ENCODE assay signal across 21 cellular contexts in the genomic region with DNA sequence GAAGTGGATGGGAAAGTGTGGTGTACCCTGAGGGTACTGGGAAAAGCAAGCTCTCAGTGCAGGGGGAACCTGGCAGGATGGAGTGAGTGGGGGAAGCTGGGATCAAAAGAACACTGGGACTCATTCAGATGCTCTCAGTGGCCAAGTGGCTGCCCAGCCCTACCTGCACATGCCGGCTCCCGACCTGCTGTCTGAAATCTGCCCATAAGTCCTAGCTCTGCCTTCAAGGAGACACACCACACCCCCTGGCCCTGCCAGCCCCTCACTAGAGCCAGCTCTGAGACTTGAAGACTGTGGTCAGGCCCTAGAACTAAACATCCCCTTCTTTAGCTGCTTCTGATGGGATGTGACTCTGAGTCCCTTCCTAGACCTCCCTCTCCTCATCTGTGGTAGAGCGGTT. TPM values are rescaled to one million over a fixed set of nuclear protein-coding genes. Genes with fewer than 3 reads are reported as not detected.
DNase-seq lines count a peak whose midpoint lies in the region; ATAC-seq and TF ChIP-seq lines count a peak whose summit lies in the region.
"Had no signal": no experiment of that assay in that cellular context is flagged by ENCODE, and none has a peak within 500 bp of the region (broad histone marks: within the 10 kb centered on the region; RNA-seq: fewer than 3 reads in every experiment).

No MANE protein-coding gene starts in this region.

- H3K27me3 Mint-ChIP-seq in osteocyte (ENCODE audit: unreplicated experiment), result peaks cover 7% of the 10 kb centered on the region

- H3K4me1 Mint-ChIP-seq in osteocyte (ENCODE audit: unreplicated experiment), result peaks cover 9% of the 10 kb centered on the region

- H2AK5ac ChIP-seq in mesenchymal stem cell (ENCODE audit: low read length, severe bottlenecking), result no peak overlapping the region

- no peak overlapping the region for H3K4ac ChIP-seq in mesenchymal stem cell (ENCODE audit: low read depth in 1 of 2, low read length in 2 of 2)

- no peaks in the 10 kb centered on the region for H3F3A ChIP-seq in SK-N-SH (replicated peaks; ENCODE audit: insufficient read depth)

- no peak for TF ChIP-seq RAD21 in SK-N-SH (IDR thresholded peaks at IDR 0.05; ENCODE audit: low read length)

- H3K4me3 Mint-ChIP-seq in osteocyte (ENCODE audit: unreplicated experiment), result peak overlapping the region; percentile 26
- H3K4me3 Mint-ChIP-seq: CD8-positive, alpha-beta T cell had no signal

- no peak overlapping the region for H3K27ac Mint-ChIP-seq in osteocyte (ENCODE audit: unreplicated experiment)
- H3K27ac Mint-ChIP-seq: CD8-positive, alpha-beta T cell; IgD-negative memory B cell had no signal

- CTCF ChIA-PET in SK-N-SH (lab: Yijun Ruan, JAX), result interaction anchor here (0.8 to 3.6 kb wide), 6 partner anchors 10 to 187 kb away, joined by 3 to 19 read pairs (median 6); a partner anchor contains a TSS

- H2BK5ac ChIP-seq in mesenchymal stem cell (ENCODE audit: low read depth, low read length, poor library complexity, severe bottlenecking), result no peak overlapping the region

- no peak overlapping the region for H3K9ac ChIP-seq in SK-N-SH
- H3K9ac ChIP-seq in mesenchymal stem cell (ENCODE audit: low read length), result no peak overlapping the region

- no peak for ATAC-seq in SK-N-SH treated with all-trans-retinoic acid at 6 μM for 48 hours
- no peak for ATAC-seq in HG03439 (IDR thresholded peaks at IDR 0.05; ENCODE audit: unreplicated experiment)
- no peak for ATAC-seq in GM18519 (IDR thresholded peaks at IDR 0.05; ENCODE audit: low FRiP score, unreplicated experiment)
- ATAC-seq: CD8-positive, alpha-beta T cell; HCT116; Panc1 had no signal

- no peak overlapping the region for H3K23ac ChIP-seq in mesenchymal stem cell (ENCODE audit: low read length in 2 of 2)

- H3K14ac ChIP-seq in mesenchymal stem cell (ENCODE audit: low read length in 2 of 2), result no peak overlapping the region

- no peak overlapping the region for H3K18ac ChIP-seq in mesenchymal stem cell (ENCODE audit: low read depth in 1 of 2, low read length in 2 of 2)

- H3K9me2 ChIP-seq in SK-N-SH, result no peaks in the 10 kb centered on the region

- no peak overlapping the region for H3K27ac ChIP-seq in SK-N-SH (ENCODE audit: low read depth in 2 of 2, low read length in 1 of 2)
- no peak overlapping the region for H3K27ac ChIP-seq in mesenchymal stem cell (ENCODE audit: low read length, poor library complexity, severe bottlenecking)

- TF ChIP-seq CTCF in SK-N-SH (IDR thresholded peaks at IDR 0.05) (no peak), osteocyte (IDR thresholded peaks at IDR 0.05) (no peak)

- H2BK12ac ChIP-seq in mesenchymal stem cell (ENCODE audit: low read length in 2 of 2), result no peak overlapping the region

- H3K79me2 ChIP-seq in SK-N-SH (ENCODE audit: insufficient read depth), result no peaks in the 10 kb centered on the region

- 100% methylated on average over 1 of the region's 3 CpGs for WGBS in SK-N-SH (ENCODE audit: low lambda C conversion rate)
- WGBS in mesenchymal stem cell, result 91% methylated on average over 3 of the region's 3 CpGs

- H3K36me3 ChIP-seq in SK-N-SH (replicated peaks in 1 of 2; ENCODE audit: control insufficient read depth in 1 of 2, insufficient read depth in 2 of 2, low read length in 1 of 2), result no peaks in the 10 kb centered on the region
- peaks cover 0 to 3% of the 10 kb centered on the region in 2 experiments for H3K36me3 ChIP-seq in mesenchymal stem cell (ENCODE audit: control insufficient read depth in 1 of 2, insufficient read depth in 2 of 2, low read depth in 1 of 2, low read length in 2 of 2)

- POLR2A ChIA-PET in SK-N-SH (lab: Yijun Ruan, JAX), result no interaction called here

- H4K20me1 ChIP-seq in SK-N-SH (ENCODE audit: insufficient read depth), result no peaks in the 10 kb centered on the region

- H3K9me3 ChIP-seq in SK-N-SH (no peaks in the 10 kb centered on the region), mesenchymal stem cell (ENCODE audit: control insufficient read depth, low read length) (no peaks in the 10 kb centered on the region)

- H3K4me1 ChIP-seq in SK-N-SH (ENCODE audit: control insufficient read depth in 1 of 2, insufficient read depth in 2 of 2, low read depth in 1 of 2, low read length in 1 of 2) (peaks cover 0 to 11% of the 10 kb centered on the region in 2 experiments; a peak in 1 of 4 replicates), mesenchymal stem cell (ENCODE audit: control insufficient read depth, insufficient read depth, low read depth, low read length) (peaks cover 12% of the 10 kb centered on the region)

- no peaks in the 10 kb centered on the region for H3K36me3 Mint-ChIP-seq in osteocyte (ENCODE audit: unreplicated experiment)
- H3K36me3 Mint-ChIP-seq: CD8-positive, alpha-beta T cell had no signal

- H4K91ac ChIP-seq in mesenchymal stem cell (ENCODE audit: low read length), result peak overlapping the region; percentile 61

- DNase-seq in SK-N-SH, result peak; percentile 10
- no peak for DNase-seq in mesenchymal stem cell
- DNase-seq in osteocyte (ENCODE audit: extremely low spot score, unreplicated experiment), result no peak
- no peak for DNase-seq in NCI-H146 (lab: John Stamatoyannopoulos, UW)
- no peak for DNase-seq in activated T-cell treated with anti-CD3 and anti-CD28 coated beads, Interleukin-2, amount 50 U/mL, for 1 hour
- DNase-seq: 8988T; AML-193; C1 segment of cervical spinal cord; CD8-positive, alpha-beta T cell; GOT3; MV-4-11; NCI-H1694 treated with DMSO at 0.1 percent for 48 hours; NCI-H2081 treated with DMSO at 0.1 percent for 48 hours; NCI-H524 treated with DMSO at 0.1 percent for 48 hours had no signal

- no peak for TF ChIP-seq EP300 in SK-N-SH (IDR thresholded peaks at IDR 0.05; ENCODE audit: borderline replicate concordance in 1 of 2, low read depth in 1 of 2, low read length in 1 of 2)

- H3K4me2 ChIP-seq in SK-N-SH (no peak overlapping the region), mesenchymal stem cell (ENCODE audit: low read length, poor library complexity, severe bottlenecking) (no peak overlapping the region)

- H3K4me3 ChIP-seq in SK-N-SH (ENCODE audit: low read depth in 2 of 2, low read length in 1 of 2) (no peak overlapping the region), mesenchymal stem cell (ENCODE audit: insufficient read depth in 1 of 2, low read depth in 1 of 2, low read length in 2 of 2) (no peak overlapping the region)

- H3K79me1 ChIP-seq in mesenchymal stem cell (replicated peaks; ENCODE audit: low read length, poor library complexity, severe bottlenecking), result no peaks in the 10 kb centered on the region

- no peaks in the 10 kb centered on the region for H3K9me3 Mint-ChIP-seq in osteocyte (ENCODE audit: unreplicated experiment)
- H3K9me3 Mint-ChIP-seq: CD8-positive, alpha-beta T cell had no signal

- H3K27me3 ChIP-seq in SK-N-SH (ENCODE audit: insufficient read depth) (peaks cover 7% of the 10 kb centered on the region; the same call in 1 of the 2 replicates), mesenchymal stem cell (ENCODE audit: control insufficient read depth in 1 of 2, insufficient read depth in 1 of 2, low read length in 2 of 2) (peaks cover 0 to 14% of the 10 kb centered on the region in 2 experiments)

- no peak overlapping the region for H2AFZ ChIP-seq in SK-N-SH (ENCODE audit: low read depth)
- H2AFZ ChIP-seq in mesenchymal stem cell (ENCODE audit: low read depth, low read length), result no peak overlapping the region

- H2BK15ac ChIP-seq in mesenchymal stem cell (ENCODE audit: low read depth, poor library complexity, severe bottlenecking), result no peak overlapping the region

- no peak overlapping the region for H2BK120ac ChIP-seq in mesenchymal stem cell (ENCODE audit: low read depth, low read length)

- H4K8ac ChIP-seq in mesenchymal stem cell (ENCODE audit: low read length), result no peak overlapping the region

TF ChIP-seq in SK-N-SH treated with all-trans-retinoic acid at 6 μM for 48 hours, 23 proteins besides CTCF, POLR2A, EP300 and RAD21 (continues in another document):
- no peak for TF ChIP-seq ZNF8 (CRISPR knock-in tag; IDR thresholded peaks at IDR 0.05)
- TF ChIP-seq, protein P1, sequence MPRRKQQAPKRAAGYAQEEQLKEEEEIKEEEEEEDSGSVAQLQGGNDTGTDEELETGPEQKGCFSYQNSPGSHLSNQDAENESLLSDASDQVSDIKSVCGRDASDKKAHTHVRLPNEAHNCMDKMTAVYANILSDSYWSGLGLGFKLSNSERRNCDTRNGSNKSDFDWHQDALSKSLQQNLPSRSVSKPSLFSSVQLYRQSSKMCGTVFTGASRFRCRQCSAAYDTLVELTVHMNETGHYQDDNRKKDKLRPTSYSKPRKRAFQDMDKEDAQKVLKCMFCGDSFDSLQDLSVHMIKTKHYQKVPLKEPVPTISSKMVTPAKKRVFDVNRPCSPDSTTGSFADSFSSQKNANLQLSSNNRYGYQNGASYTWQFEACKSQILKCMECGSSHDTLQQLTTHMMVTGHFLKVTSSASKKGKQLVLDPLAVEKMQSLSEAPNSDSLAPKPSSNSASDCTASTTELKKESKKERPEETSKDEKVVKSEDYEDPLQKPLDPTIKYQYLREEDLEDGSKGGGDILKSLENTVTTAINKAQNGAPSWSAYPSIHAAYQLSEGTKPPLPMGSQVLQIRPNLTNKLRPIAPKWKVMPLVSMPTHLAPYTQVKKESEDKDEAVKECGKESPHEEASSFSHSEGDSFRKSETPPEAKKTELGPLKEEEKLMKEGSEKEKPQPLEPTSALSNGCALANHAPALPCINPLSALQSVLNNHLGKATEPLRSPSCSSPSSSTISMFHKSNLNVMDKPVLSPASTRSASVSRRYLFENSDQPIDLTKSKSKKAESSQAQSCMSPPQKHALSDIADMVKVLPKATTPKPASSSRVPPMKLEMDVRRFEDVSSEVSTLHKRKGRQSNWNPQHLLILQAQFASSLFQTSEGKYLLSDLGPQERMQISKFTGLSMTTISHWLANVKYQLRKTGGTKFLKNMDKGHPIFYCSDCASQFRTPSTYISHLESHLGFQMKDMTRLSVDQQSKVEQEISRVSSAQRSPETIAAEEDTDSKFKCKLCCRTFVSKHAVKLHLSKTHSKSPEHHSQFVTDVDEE (CRISPR knock-in tag; IDR thresholded peaks at IDR 0.05), result no peak
- no peak for TF ChIP-seq ZC3H10 (CRISPR knock-in tag; IDR thresholded peaks at IDR 0.05)
- no peak for TF ChIP-seq ZFP30 (CRISPR knock-in tag; IDR thresholded peaks at IDR 0.05)

RNA-seq across cellular contexts. Expression of a gene that starts 2.2 kb away (rescaled TPM):
- 54.5 and 66.6 TPM in 2 replicates for polyA plus RNA-seq in SK-N-SH (2012; rRNA removed)
- polyA plus RNA-seq in SK-N-SH (2012; cell fraction: cytosol; rRNA removed), result 26.6 and 45.6 TPM in 2 replicates
- polyA plus RNA-seq in SK-N-SH (2012; cell fraction: nucleus; rRNA removed), result 21.9 and 32.8 TPM in 2 replicates
- 10.2 TPM for polyA plus RNA-seq in mesenchymal stem cell (2013, experiment 1 of 2)
- 10.4 TPM for polyA plus RNA-seq in mesenchymal stem cell (2013, experiment 2 of 2)
- total RNA-seq in osteocyte, result 7.3 and 9.8 TPM in 2 replicates
- total RNA-seq: CD8-positive, alpha-beta T cell had no signal
- polyA plus RNA-seq: IgD-negative memory B cell had no signal

RNA-seq across cellular contexts. Expression of a gene that starts 12.7 kb away (rescaled TPM):
- not detected in 2 replicates for polyA plus RNA-seq in SK-N-SH (2012; rRNA removed)
- 0.01 and 0.14 TPM in 2 replicates for polyA plus RNA-seq in SK-N-SH (2012; cell fraction: cytosol; rRNA removed)
- 0.14 and 0.27 TPM in 2 replicates for polyA plus RNA-seq in SK-N-SH (2012; cell fraction: nucleus; rRNA removed)
- 0.14 TPM for polyA plus RNA-seq in mesenchymal stem cell (2013, experiment 1 of 2)
- 0.42 TPM for polyA plus RNA-seq in mesenchymal stem cell (2013, experiment 2 of 2)
- not detected in 2 replicates for total RNA-seq in osteocyte
- total RNA-seq: CD8-positive, alpha-beta T cell; Daoy had no signal
- polyA plus RNA-seq: IgD-negative memory B cell had no signal

RNA-seq across cellular contexts. Expression of a gene that starts 28.2 kb away (rescaled TPM):
- 0.59 and 0.94 TPM in 2 replicates for polyA plus RNA-seq in SK-N-SH (2012; rRNA removed)
- 0.66 and 1.00 TPM in 2 replicates for polyA plus RNA-seq in SK-N-SH (2012; cell fraction: cytosol; rRNA removed)
- polyA plus RNA-seq in SK-N-SH (2012; cell fraction: nucleus; rRNA removed), result 2.2 and 2.5 TPM in 2 replicates
- 0.32 TPM for polyA plus RNA-seq in mesenchymal stem cell (2013, experiment 1 of 2)
- 0.33 TPM for polyA plus RNA-seq in mesenchymal stem cell (2013, experiment 2 of 2)
- 2.0 and 3.2 TPM in 2 replicates for total RNA-seq in osteocyte
- total RNA-seq: CD8-positive, alpha-beta T cell had no signal
- polyA plus RNA-seq: IgD-negative memory B cell had no signal
